ENCODE assay signal across 1 cellular context in the genomic region with DNA sequence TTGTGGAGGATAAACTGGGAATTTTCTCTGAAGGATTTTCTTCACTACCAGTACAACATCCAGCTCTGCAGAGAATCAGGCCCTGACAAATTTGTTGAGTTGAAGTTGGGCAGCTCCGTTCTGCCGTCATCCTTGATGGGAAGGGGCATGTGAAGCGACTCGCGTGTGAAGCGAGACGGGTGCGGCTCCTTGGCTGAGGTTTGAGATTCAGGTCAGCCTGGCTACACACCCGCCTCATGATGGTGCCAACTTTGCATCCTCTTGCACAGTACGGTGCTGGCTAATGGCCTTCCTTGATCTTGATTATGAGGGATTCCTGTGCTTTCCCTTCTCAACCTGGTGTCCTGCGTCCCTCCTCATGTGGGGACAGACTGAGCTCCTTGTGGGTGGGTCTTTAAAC.
TF ChIP-seq lines count a peak whose summit lies in the region.

No MANE protein-coding gene starts in this region.

TF ChIP-seq in IMR-90, 13 proteins besides CTCF, POLR2A, EP300 and RAD21:
- TF ChIP-seq, protein P1, sequence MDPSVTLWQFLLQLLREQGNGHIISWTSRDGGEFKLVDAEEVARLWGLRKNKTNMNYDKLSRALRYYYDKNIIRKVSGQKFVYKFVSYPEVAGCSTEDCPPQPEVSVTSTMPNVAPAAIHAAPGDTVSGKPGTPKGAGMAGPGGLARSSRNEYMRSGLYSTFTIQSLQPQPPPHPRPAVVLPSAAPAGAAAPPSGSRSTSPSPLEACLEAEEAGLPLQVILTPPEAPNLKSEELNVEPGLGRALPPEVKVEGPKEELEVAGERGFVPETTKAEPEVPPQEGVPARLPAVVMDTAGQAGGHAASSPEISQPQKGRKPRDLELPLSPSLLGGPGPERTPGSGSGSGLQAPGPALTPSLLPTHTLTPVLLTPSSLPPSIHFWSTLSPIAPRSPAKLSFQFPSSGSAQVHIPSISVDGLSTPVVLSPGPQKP (IDR thresholded peaks at IDR 0.05; ENCODE audit: borderline replicate concordance, low read depth, low read length): no peak
- TF ChIP-seq MAZ (IDR thresholded peaks at IDR 0.05; ENCODE audit: borderline replicate concordance, low read depth, low read length): no peak
- no peak for TF ChIP-seq RCOR1 (IDR thresholded peaks at IDR 0.05; ENCODE audit: insufficient replicate concordance, low read length)
- no peak for TF ChIP-seq RFX5 (IDR thresholded peaks at IDR 0.05; ENCODE audit: low read depth, low read length)
- no peak for TF ChIP-seq SMC3 (IDR thresholded peaks at IDR 0.05; ENCODE audit: low read depth, low read length)
- no peak for TF ChIP-seq NFE2L2 (IDR thresholded peaks at IDR 0.05; ENCODE audit: low read depth, low read length)
- TF ChIP-seq CEBPB (IDR thresholded peaks at IDR 0.05; ENCODE audit: low read depth, low read length): no peak
- TF ChIP-seq FOS (IDR thresholded peaks at IDR 0.05; ENCODE audit: low read depth, low read length): no peak
- no peak for TF ChIP-seq CHD1 (IDR thresholded peaks at IDR 0.05; ENCODE audit: low read depth, low read length)
- TF ChIP-seq MXI1 (IDR thresholded peaks at IDR 0.05; ENCODE audit: borderline replicate concordance, low read depth, low read length): no peak
- TF ChIP-seq BHLHE40 (IDR thresholded peaks at IDR 0.05; ENCODE audit: low read depth, low read length): no peak
- no peak for TF ChIP-seq MAFK (IDR thresholded peaks at IDR 0.05; ENCODE audit: low read depth, low read length)
- TF ChIP-seq, protein P2, sequence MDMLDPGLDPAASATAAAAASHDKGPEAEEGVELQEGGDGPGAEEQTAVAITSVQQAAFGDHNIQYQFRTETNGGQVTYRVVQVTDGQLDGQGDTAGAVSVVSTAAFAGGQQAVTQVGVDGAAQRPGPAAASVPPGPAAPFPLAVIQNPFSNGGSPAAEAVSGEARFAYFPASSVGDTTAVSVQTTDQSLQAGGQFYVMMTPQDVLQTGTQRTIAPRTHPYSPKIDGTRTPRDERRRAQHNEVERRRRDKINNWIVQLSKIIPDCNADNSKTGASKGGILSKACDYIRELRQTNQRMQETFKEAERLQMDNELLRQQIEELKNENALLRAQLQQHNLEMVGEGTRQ (IDR thresholded peaks at IDR 0.05; ENCODE audit: low read depth, low read length): no peak
TF ChIP-seq in IMR-90: peak in this region for 0.
